ENCODE assay signal across 31 cellular contexts in genomic region chr16:30605148-30605547, GRCh38. TPM values are rescaled to one million over a fixed set of nuclear protein-coding genes. Genes with fewer than 3 reads are reported as not detected.
DNase-seq lines count a peak whose midpoint lies in the region; ATAC-seq, FAIRE-seq and TF ChIP-seq lines count a peak whose summit lies in the region.
"Had no signal": no experiment of that assay in that cellular context is flagged by ENCODE, and none has a peak within 500 bp of the region (broad histone marks: within the 10 kb centered on the region; RNA-seq: fewer than 3 reads in every experiment).

No MANE protein-coding gene starts in this region.

- peak overlapping the region; percentile 83 for H3K27ac Mint-ChIP-seq in dendritic cell treated with granulocyte-macrophage colony-stimulating factor and Interleukin-4, amounts not matched to agents 40 ng/mL and 50 ng/mL, for 4 days
- H3K27ac Mint-ChIP-seq: activated CD4-positive, alpha-beta T cell treated with anti-CD3 and anti-CD28 coated beads, Interleukin-2, amount 10 ng/mL, durations not matched to agents 24 days and 14 days; activated T-cell treated with anti-CD3 and anti-CD28 coated beads, Interleukin-2, amount 50 U/mL, for 24 hours; B cell; memory B cell had no signal

- H3K36me3 Mint-ChIP-seq in dendritic cell treated with granulocyte-macrophage colony-stimulating factor and Interleukin-4, amounts not matched to agents 40 ng/mL and 50 ng/mL, for 4 days (ENCODE audit: low read depth): peaks cover 73% of the 10 kb centered on the region

- intact Hi-C loops in left cardiac atrium (cut with DNase I) (loop anchor here in 1 of 2 donors (10.0 kb wide), 1 partner anchor 150 kb away; no protein-coding TSS in a partner anchor), cardiac septum (cut with DNase I) (no loop called here), vagina (cut with DNase I) (no loop called here)
- intact Hi-C loops in dendritic cell treated with granulocyte-macrophage colony-stimulating factor and Interleukin-4, amounts not matched to agents 40 ng/mL and 50 ng/mL, for 4 days (cut with micrococcal nuclease): loop anchor here (10.0 kb wide), 1 partner anchor 160 kb away; the partner anchor contains the start of gene SEPHS2

- peaks cover 80% of the 10 kb centered on the region for H3K4me1 Mint-ChIP-seq in dendritic cell treated with granulocyte-macrophage colony-stimulating factor and Interleukin-4, amounts not matched to agents 40 ng/mL and 50 ng/mL, for 4 days (ENCODE audit: low read depth)

- H3K27me3 Mint-ChIP-seq in dendritic cell treated with granulocyte-macrophage colony-stimulating factor and Interleukin-4, amounts not matched to agents 40 ng/mL and 50 ng/mL, for 4 days: no peaks in the 10 kb centered on the region
- H3K27me3 Mint-ChIP-seq: activated CD4-positive, alpha-beta T cell treated with anti-CD3 and anti-CD28 coated beads, Interleukin-2, amount 10 ng/mL, durations not matched to agents 24 days and 14 days; activated T-cell treated with anti-CD3 and anti-CD28 coated beads, Interleukin-2, amount 50 U/mL, for 24 hours; B cell; memory B cell; stimulated activated naive CD8-positive, alpha-beta T cell treated with anti-CD3 and anti-CD28 coated beads, Interleukin-15, amount 100 ng/mL, for 72 hours had no signal

- H3K4me3 Mint-ChIP-seq in dendritic cell treated with granulocyte-macrophage colony-stimulating factor and Interleukin-4, amounts not matched to agents 40 ng/mL and 50 ng/mL, for 4 days: peak overlapping the region; percentile 48
- H3K4me3 Mint-ChIP-seq: activated CD4-positive, alpha-beta T cell treated with anti-CD3 and anti-CD28 coated beads, Interleukin-2, amount 10 ng/mL, durations not matched to agents 24 days and 14 days; activated T-cell treated with anti-CD3 and anti-CD28 coated beads, Interleukin-2, amount 50 U/mL, for 24 hours; B cell; memory B cell; stimulated activated naive CD8-positive, alpha-beta T cell treated with anti-CD3 and anti-CD28 coated beads, Interleukin-15, amount 100 ng/mL, for 72 hours had no signal

- H3K36me3 ChIP-seq in upper lobe of left lung (peaks cover 6 to 48% (median 22%) of the 10 kb centered on the region in 4 donors), vagina (peaks cover 0 to 54% of the 10 kb centered on the region in 2 donors), gastroesophageal sphincter (peaks cover 0 to 63% of the 10 kb centered on the region in 2 donors)

- H3K4me3 ChIP-seq in upper lobe of left lung (no peak overlapping the region), vagina (no peak overlapping the region), gastroesophageal sphincter (no peak overlapping the region)
- H3K4me3 ChIP-seq: adrenal gland, body of pancreas, tibial artery had no signal

- WGBS in upper lobe of left lung, 2 donors: 85 to 90% methylated on average over 15 of the region's 15 CpGs
- 83 to 96% methylated on average over 1 to 5 of the region's 15 CpGs for WGBS in gastroesophageal sphincter (ENCODE audit: low coverage in 1 of 2), 2 donors

- H3K9me3 Mint-ChIP-seq in dendritic cell treated with granulocyte-macrophage colony-stimulating factor and Interleukin-4, amounts not matched to agents 40 ng/mL and 50 ng/mL, for 4 days: no peaks in the 10 kb centered on the region
- H3K9me3 Mint-ChIP-seq: activated CD4-positive, alpha-beta T cell treated with anti-CD3 and anti-CD28 coated beads, Interleukin-2, amount 10 ng/mL, durations not matched to agents 24 days and 14 days; activated T-cell treated with anti-CD3 and anti-CD28 coated beads, Interleukin-2, amount 50 U/mL, for 24 hours; memory B cell; stimulated activated naive CD8-positive, alpha-beta T cell treated with anti-CD3 and anti-CD28 coated beads, Interleukin-15, amount 100 ng/mL, for 72 hours had no signal

- H3K27me3 ChIP-seq in upper lobe of left lung: no peaks in the 10 kb centered on the region
- H3K27me3 ChIP-seq in vagina: no peaks in the 10 kb centered on the region
- no peaks in the 10 kb centered on the region for H3K27me3 ChIP-seq in gastroesophageal sphincter
- H3K27me3 ChIP-seq: adrenal gland, body of pancreas, tibial artery had no signal

- DNase-seq in left cardiac atrium (peak; percentile 33), cardiac septum (ENCODE audit: low spot score) (no peak), midbrain (lab: John Stamatoyannopoulos, UW) (peak; percentile 25), upper lobe of left lung (peak; percentile 30 to 50), vagina (ENCODE audit: extremely low spot score in 2 of 2) (no peak), H54 (ENCODE audit: insufficient read length, low spot score) (no peak)
- DNase-seq: activated CD4-positive, alpha-beta T cell treated with anti-CD3 and anti-CD28 coated beads, Interleukin-2, amount 10 ng/mL, durations not matched to agents 24 days and 14 days; activated T-cell treated with anti-CD3 and anti-CD28 coated beads, Interleukin-2, amount 50 U/mL, for 24 hours; NCI-H1092 treated with DMSO at 0.1 percent for 48 hours; NCI-H2029; NCI-H226; NCI-H69; small intestine; stimulated activated CD4-positive, alpha-beta T cell treated with anti-CD3 and anti-CD28 coated beads, Interleukin-1b, Interleukin-23, amount 100 ng/mL, for 48 hours; stimulated activated CD8-positive, alpha-beta memory T cell treated with anti-CD3 and anti-CD28 coated beads, Interleukin-4, amount 100 ng/mL, for 48 hours; stimulated activated naive CD8-positive, alpha-beta T cell treated with anti-CD3 and anti-CD28 coated beads, Interleukin-15, amount 100 ng/mL, for 72 hours; T-helper 9 cell; tibial artery; WERI-Rb-1 had no signal

- FAIRE-seq in H54 (lab: Jason Lieb, UNC): no peak
- FAIRE-seq: A204.1, endothelial cell of umbilical vein, H1, keratinocyte, small intestine had no signal

- H3K27ac ChIP-seq in upper lobe of left lung (no peak overlapping the region), vagina (no peak overlapping the region), gastroesophageal sphincter (no peak overlapping the region)
- H3K27ac ChIP-seq: body of pancreas, RWPE1, tibial artery, WERI-Rb-1 had no signal

- ATAC-seq in left cardiac atrium (no peak), upper lobe of left lung (ENCODE audit: low FRiP score in 2 of 2) (no peak), gastroesophageal sphincter (no peak)
- ATAC-seq: body of pancreas had no signal

- H3K9me3 ChIP-seq in upper lobe of left lung: no peaks in the 10 kb centered on the region
- no peaks in the 10 kb centered on the region for H3K9me3 ChIP-seq in vagina
- H3K9me3 ChIP-seq in gastroesophageal sphincter: no peaks in the 10 kb centered on the region
- H3K9me3 ChIP-seq: adrenal gland, body of pancreas, tibial artery had no signal

- H3K4me1 ChIP-seq in upper lobe of left lung (peaks cover 9 to 14% (median 10%) of the 10 kb centered on the region in 4 donors), vagina (peaks cover 39% of the 10 kb centered on the region), gastroesophageal sphincter (peaks cover 0 to 34% (median 0%) of the 10 kb centered on the region in 3 donors)

- TF ChIP-seq EP300 in upper lobe of left lung (IDR thresholded peaks at IDR 0.05) (no peak), gastroesophageal sphincter (IDR thresholded peaks at IDR 0.05) (no peak)

- TF ChIP-seq POLR2A in upper lobe of left lung (IDR thresholded peaks at IDR 0.05) (no peak), vagina (IDR thresholded peaks at IDR 0.05) (no peak), H54 (IDR thresholded peaks at IDR 0.05; ENCODE audit: low read depth, low read length) (no peak), gastroesophageal sphincter (IDR thresholded peaks at IDR 0.05) (no peak)

- no peak for TF ChIP-seq CTCF in upper lobe of left lung (IDR thresholded peaks at IDR 0.05)
- TF ChIP-seq CTCF in vagina (IDR thresholded peaks at IDR 0.05): no peak
- no peak for TF ChIP-seq CTCF in gastroesophageal sphincter (IDR thresholded peaks at IDR 0.05)

RNA-seq across cellular contexts. Expression of gene ZNF689, which starts 5.0 kb away (rescaled TPM):
- 1 to 10 TPM; 5.2 to 6.6 TPM for total RNA-seq in left cardiac atrium
- 4.9 TPM for total RNA-seq in cardiac septum
- total RNA-seq in upper lobe of left lung: 10 to 100 TPM in 2 of 6 donors, 1 to 10 TPM in 4; 3.1 to 10.9 (median 8.9) TPM
- total RNA-seq in vagina: 7.6 TPM
- 10 to 100 TPM in 2 of 4 donors, 1 to 10 TPM in 2; 9.7 to 13.1 (median 11.4) TPM for total RNA-seq in gastroesophageal sphincter

RNA-seq across cellular contexts. Expression of gene ZNF785, which starts 19.7 kb away (rescaled TPM):
- total RNA-seq in left cardiac atrium (1 to 10 TPM; 8.2 to 9.8 TPM), cardiac septum (6.7 TPM), upper lobe of left lung (10 to 100 TPM in 4 of 6 donors, 1 to 10 TPM in 2; 7.3 to 52.4 (median 15.3) TPM), vagina (21.6 TPM), gastroesophageal sphincter (10 to 100 TPM in 3 of 4 donors, 1 to 10 TPM in 1; 6.9 to 17.0 (median 12.2) TPM)
- total RNA-seq: G401 had no signal

RNA-seq across cellular contexts. Expression of gene ZNF688, which starts 33.6 kb away (rescaled TPM):
- total RNA-seq in left cardiac atrium: 10 to 100 TPM in 1 of 2 donors, 1 to 10 TPM in 1; 7.9 to 12.5 TPM
- 12.1 TPM for total RNA-seq in cardiac septum
- total RNA-seq in upper lobe of left lung: 10 to 100 TPM; 15.0 to 34.6 (median 18.8) TPM
- 20.1 TPM for total RNA-seq in vagina
- 10 to 100 TPM; 15.9 to 22.1 (median 20.8) TPM for total RNA-seq in gastroesophageal sphincter

RNA-seq across cellular contexts. Expression of gene PRR14, which starts 45.6 kb away (rescaled TPM):
- total RNA-seq in left cardiac atrium (10 to 100 TPM; 23.7 to 24.0 TPM), cardiac septum (21.1 TPM), upper lobe of left lung (100 to 1,000 TPM in 1 of 6 donors, 10 to 100 TPM in 5; 34.5 to 160 (median 54.9) TPM), vagina (60.4 TPM), gastroesophageal sphincter (10 to 100 TPM; 21.7 to 49.2 (median 41.8) TPM)

RNA-seq across cellular contexts. Expression of gene ZNF764, which starts 47.0 kb away (rescaled TPM):
- total RNA-seq in left cardiac atrium (1 to 10 TPM; 5.7 to 8.7 TPM), cardiac septum (11.4 TPM), upper lobe of left lung (10 to 100 TPM in 4 of 6 donors, 1 to 10 TPM in 2; 7.6 to 18.9 (median 10.6) TPM), vagina (18.4 TPM), gastroesophageal sphincter (10 to 100 TPM in 2 of 4 donors, 1 to 10 TPM in 2; 6.3 to 13.1 (median 9.3) TPM)

Comparison
In these comparisons a context has a peak if more than half of its experiments do, and no peak if none do; other contexts are left out.
1. DNase-seq: peak in left cardiac atrium (single experiment), midbrain (single experiment) and upper lobe of left lung (2 of 2); none in cardiac septum (single experiment), vagina (0 of 2) and H54 (single experiment).